In the genomic region with DNA sequence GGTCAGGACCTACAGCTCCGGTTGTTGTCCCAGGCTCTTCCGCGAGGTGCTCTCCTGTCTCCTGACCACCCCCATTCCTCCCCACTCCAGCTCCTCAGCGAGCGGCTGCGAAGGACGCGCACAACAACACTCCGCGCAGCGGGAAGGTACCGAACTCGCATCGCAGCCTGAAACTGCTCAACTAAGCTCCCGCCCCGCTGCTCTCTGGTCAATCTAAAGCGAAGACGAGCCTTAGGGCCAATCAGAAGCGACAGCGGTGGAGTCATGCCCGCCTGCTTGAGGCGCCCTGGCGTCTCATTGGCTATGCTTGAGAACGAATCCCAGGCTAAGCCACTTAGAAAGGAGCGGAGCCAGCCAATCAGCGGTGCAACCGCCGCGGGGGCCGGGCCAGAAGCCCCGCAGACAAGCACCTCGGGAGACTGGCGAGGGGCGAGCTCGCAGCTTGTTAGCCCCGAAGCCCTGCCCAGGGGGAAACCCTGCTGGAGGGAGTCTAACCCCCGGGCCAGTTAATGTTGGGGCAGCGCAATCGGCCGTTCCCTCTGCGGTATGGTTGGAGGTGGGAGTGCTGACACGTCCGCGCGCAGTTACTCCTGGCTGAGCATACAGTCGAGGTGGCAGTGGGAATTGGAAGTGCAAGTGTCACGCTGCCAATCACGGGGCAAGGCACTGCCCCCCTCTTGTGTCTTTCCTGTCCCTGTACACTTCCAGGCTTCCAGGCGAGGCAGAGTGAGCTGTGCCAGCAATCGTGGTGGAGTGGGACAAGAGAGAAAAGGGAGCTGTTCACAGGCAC, we compare ENCODE assay signal across 8 cellular contexts. TPM values are rescaled to one million over a fixed set of nuclear protein-coding genes. Genes with fewer than 3 reads are reported as not detected.
DNase-seq lines count a peak whose midpoint lies in the region; ATAC-seq and TF ChIP-seq lines count a peak whose summit lies in the region.

No MANE protein-coding gene starts in this region.

- peak; percentile 87 for ATAC-seq in HG03432 (IDR thresholded peaks at IDR 0.05; ENCODE audit: unreplicated experiment)
- ATAC-seq in left lobe of liver, result peak; percentile 99

- peak; percentile 100 for DNase-seq in Ammon's horn (ENCODE audit: low spot score)
- DNase-seq in NCI-H510A (lab: John Stamatoyannopoulos, UW), result peak; percentile 96
- peak; percentile 91 to 93 for DNase-seq in activated CD4-positive, alpha-beta T cell treated with anti-CD3 and anti-CD28 coated beads for 4 hours
- peak; percentile 95 for DNase-seq in dedifferentiated amniotic fluid mesenchymal stem cell (ENCODE audit: extremely low spot score)
- peak; percentile 94 for DNase-seq in left lobe of liver (ENCODE audit: low spot score)
- peak; percentile 93 for DNase-seq in stimulated activated CD4-positive, alpha-beta T cell treated with anti-CD3 and anti-CD28 coated beads, Interleukin-2, amount 100 ng/mL, for 24 hours

- peak; percentile 76 for TF ChIP-seq POLR2A in GM19193 (IDR thresholded peaks at IDR 0.05; ENCODE audit: extremely low read depth, insufficient read depth, insufficient read length)

RNA-seq across cellular contexts. Expression of gene ZBTB32, which starts 1.9 kb away (rescaled TPM):
- 0.10 TPM for total RNA-seq in left lobe of liver

RNA-seq across cellular contexts. Expression of gene KMT2B, which starts 15.4 kb away (rescaled TPM):
- 23.0 TPM for total RNA-seq in left lobe of liver

RNA-seq across cellular contexts. Expression of gene UPK1A, which starts 36.1 kb away (rescaled TPM):
- not detected for total RNA-seq in left lobe of liver

RNA-seq across cellular contexts. Expression of gene IGFLR1, which starts 39.8 kb away (rescaled TPM):
- total RNA-seq in left lobe of liver, result 30.8 TPM

RNA-seq across cellular contexts. Expression of gene U2AF1L4, which starts 42.8 kb away (rescaled TPM):
- 15.1 TPM for total RNA-seq in left lobe of liver

Comparison
In these comparisons a context has a peak if more than half of its experiments do, and no peak if none do; other contexts are left out.
1. Peak in every context shown above with its lines: DNase-seq and ATAC-seq.